8 cellular contexts compared by ENCODE assay signal in the genomic region with DNA sequence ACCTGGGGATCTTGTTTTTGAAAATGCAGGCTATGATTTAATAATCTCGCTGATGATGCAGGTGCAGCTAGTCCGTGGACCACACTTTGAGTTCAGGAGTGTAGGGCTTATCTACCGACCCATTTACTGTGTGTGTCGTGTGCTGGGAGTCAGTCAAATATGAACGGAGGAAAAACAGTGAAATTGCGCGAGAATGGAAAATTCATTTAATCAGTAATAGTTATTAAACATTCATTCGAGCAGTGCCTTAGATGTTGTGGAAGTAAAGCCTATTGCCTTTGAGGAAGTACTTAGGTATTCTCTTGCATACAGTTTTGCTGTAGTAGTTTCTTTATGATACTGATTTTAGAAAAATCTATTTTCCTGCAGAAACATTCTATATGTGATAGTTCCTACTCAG. TPM values are rescaled to one million over a fixed set of nuclear protein-coding genes. Genes with fewer than 3 reads are reported as not detected.
A peak's percentile ranks its signal among the peaks of the same experiment; 100 is the strongest.
DNase-seq lines count a peak whose midpoint lies in the region; ATAC-seq, FAIRE-seq and TF ChIP-seq lines count a peak whose summit lies in the region.

No MANE protein-coding gene starts in this region.

- no peak overlapping the region for H2BK12ac ChIP-seq in H1 (ENCODE audit: low read depth, low read length)

- H2BK15ac ChIP-seq in H1 (ENCODE audit: low read length) = no peak overlapping the region

- H3K9me3 ChIP-seq in H1 (ENCODE audit: insufficient read depth in 2 of 2, low read depth in 1 of 2, low read length in 1 of 2) = no peaks in the 10 kb centered on the region

- POLR2A ChIA-PET in H1 (lab: Charles Lee; ENCODE audit: partially characterized antibody) = interaction anchor here (2.0 to 2.8 kb wide), 3 partner anchors 8 to 14 kb away, joined by 10 to 21 read pairs (median 11); no protein-coding TSS in a partner anchor

- peak overlapping the region; percentile 51 to 93 (median 72) for H3K9ac ChIP-seq in H1 (replicated peaks in 1 of 4; ENCODE audit: extremely low read depth in 1 of 4, low read depth in 3 of 4, low read length in 3 of 4)

- no peak for FAIRE-seq in H1 (lab: Jason Lieb, UNC)

- peak overlapping the region; percentile 74 for H2AFZ ChIP-seq in H1 (ENCODE audit: low read length)

- H3K27me3 ChIP-seq in H1 (replicated peaks in 1 of 4; ENCODE audit: control insufficient read depth in 3 of 4, extremely low read depth in 1 of 4, insufficient read depth in 3 of 4, low read length in 3 of 4) = no peaks in the 10 kb centered on the region

- H4K91ac ChIP-seq in H1 (replicated peaks; ENCODE audit: insufficient read length, low read length) = no peak overlapping the region

- no peak overlapping the region for H3K18ac ChIP-seq in H1 (ENCODE audit: extremely low read depth, low read length)

- no peak overlapping the region for H3K23ac ChIP-seq in H1 (ENCODE audit: insufficient read length)

- no peak overlapping the region for H3K27ac ChIP-seq in H1 (ENCODE audit: low read depth, low read length)

- H3K23me2 ChIP-seq in H1 (ENCODE audit: low read depth, low read length) = peaks cover 8% of the 10 kb centered on the region

- ATAC-seq in HG02759 (IDR thresholded peaks at IDR 0.05; ENCODE audit: unreplicated experiment) = no peak
- ATAC-seq in HG03442 (IDR thresholded peaks at IDR 0.05; ENCODE audit: unreplicated experiment) = no peak

- peak overlapping the region; percentile 93 for H3K27ac Mint-ChIP-seq in osteocyte (ENCODE audit: unreplicated experiment)

- H3K56ac ChIP-seq in H1 (replicated peaks; ENCODE audit: insufficient read length, low read depth, low read length) = peak overlapping the region; percentile 37

- CTCF ChIA-PET in H1 (lab: Charles Lee; ENCODE audit: partially characterized antibody) = interaction anchor here (0.6 kb wide), 1 partner anchor 264 kb away, joined by 3 read pairs; no protein-coding TSS in a partner anchor

- H4K8ac ChIP-seq in H1 (ENCODE audit: extremely low read depth, insufficient read depth, low read length) = no peak overlapping the region

- no peak for TF ChIP-seq EP300 in H1 (IDR thresholded peaks at IDR 0.05; ENCODE audit: borderline replicate concordance in 1 of 2, low read depth in 2 of 2, low read length in 2 of 2)

- in situ Hi-C loops in Caki2 (cut with HindIII; ENCODE audit: low pct_unique_long_range_greater_than_20kb, low sequenced_read_pairs) = no loop called here

- no peaks in the 10 kb centered on the region for H3K27me3 Mint-ChIP-seq in osteocyte (ENCODE audit: unreplicated experiment)

- 0 out of 2 replicates have a peak overlapping the region, but pooled peaks have one; percentile 41 for H2BK5ac ChIP-seq in H1 (ENCODE audit: low read depth, low read length)

- no peak for TF ChIP-seq RAD21 in H1 (IDR thresholded peaks at IDR 0.05 in 1 of 2, conservative IDR thresholded peaks at IDR 0.05 in 1 of 2; ENCODE audit: low read depth in 2 of 2, low read length in 2 of 2)

- H3K4me3 Mint-ChIP-seq in osteocyte (ENCODE audit: unreplicated experiment) = peak overlapping the region; percentile 92

- TF ChIP-seq POLR2A in NB4 (IDR thresholded peaks at IDR 0.05; ENCODE audit: extremely low read depth, insufficient read length) (no peak), H1 (IDR thresholded peaks at IDR 0.05; ENCODE audit: control extremely low read depth in 1 of 2, low read depth in 2 of 2, low read length in 2 of 2) (no peak)

- peaks cover 3% of the 10 kb centered on the region for H3K36me3 Mint-ChIP-seq in osteocyte (ENCODE audit: unreplicated experiment)

- peaks cover 2 to 16% (median 3%) of the 10 kb centered on the region in 4 experiments; a peak in 5 of 7 replicates for H3K4me1 ChIP-seq in H1 (replicated peaks in 1 of 4; ENCODE audit: control insufficient read depth in 3 of 4, insufficient read depth in 4 of 4, low read length in 3 of 4)

- H4K5ac ChIP-seq in H1 (ENCODE audit: insufficient read length, low read depth, low read length) = no peak overlapping the region

- DNase-seq in Caki2 (ENCODE audit: low read depth) (peak; percentile 35), NB4 (ENCODE audit: low read depth) (peak; percentile 9), H1 (ENCODE audit: low read depth in 1 of 2, low spot score in 2 of 2) (no peak), osteocyte (ENCODE audit: extremely low spot score, unreplicated experiment) (no peak), NCI-H187 (lab: John Stamatoyannopoulos, UW) (no peak), hippocampal formation (lab: John Stamatoyannopoulos, UW) (no peak)

- no peak overlapping the region for H2BK20ac ChIP-seq in H1 (ENCODE audit: low read length)

- peaks cover 3 to 60% of the 10 kb centered on the region in 2 experiments; a peak in 3 of 4 replicates for H3K79me2 ChIP-seq in H1 (ENCODE audit: control insufficient read depth in 1 of 2, insufficient read depth in 2 of 2, low read length in 2 of 2)

- peaks cover 2% of the 10 kb centered on the region; the same call in 1 of the 2 replicates for H3K79me1 ChIP-seq in H1 (ENCODE audit: low read depth, low read length)

- WGBS in H1 (ENCODE audit: extremely low coverage in 1 of 2, insufficient coverage in 1 of 2, insufficient read length in 1 of 2, insufficient replicate concordance in 2 of 2, low coverage in 1 of 2, low lambda C conversion rate in 2 of 2, missing lambda C conversion rate in 1 of 2), 2 experiments = 18% methylated on average over 8 of the region's 8 CpGs; no CpG with 5 or more reads in 1 of the 2 experiments

- H3K9me3 Mint-ChIP-seq in osteocyte (ENCODE audit: unreplicated experiment) = no peaks in the 10 kb centered on the region

- H3K4me3 ChIP-seq in NB4 (ENCODE audit: low read depth, low read length) (peak overlapping the region; percentile 79), H1 (ENCODE audit: extremely low read depth in 1 of 4, insufficient read depth in 2 of 4, low read depth in 3 of 4, low read length in 4 of 4) (peak overlapping the region; percentile 67 to 96 (median 84))

- H3K14ac ChIP-seq in H1 (ENCODE audit: insufficient read length) = no peak overlapping the region

- peak overlapping the region; percentile 86 to 92 for H3K4me2 ChIP-seq in H1 (ENCODE audit: insufficient read depth in 1 of 2, low read depth in 2 of 2, low read length in 2 of 2)

- no peak overlapping the region for H2AK5ac ChIP-seq in H1 (ENCODE audit: low read depth, low read length)

- H3K36me3 ChIP-seq in H1 (ENCODE audit: control insufficient read depth in 2 of 4, insufficient read depth in 4 of 4, low read length in 3 of 4) = no peaks in the 10 kb centered on the region

- no peak overlapping the region for H3K4ac ChIP-seq in H1 (replicated peaks; ENCODE audit: insufficient read length, low read depth, low read length)

- peaks cover 62% of the 10 kb centered on the region for H3K4me1 Mint-ChIP-seq in osteocyte (ENCODE audit: unreplicated experiment)

- no peak overlapping the region for H2BK120ac ChIP-seq in H1 (replicated peaks; ENCODE audit: low read depth, low read length)

- no peak for TF ChIP-seq CTCF in NB4 (IDR thresholded peaks at IDR 0.05; ENCODE audit: low read depth, low read length)
- no peak for TF ChIP-seq CTCF in H1 (IDR thresholded peaks at IDR 0.05; ENCODE audit: control extremely low read depth in 1 of 3, insufficient read depth in 1 of 3, low read depth in 1 of 3, low read length in 3 of 3)
- no peak for TF ChIP-seq CTCF in osteocyte (IDR thresholded peaks at IDR 0.05)

- peaks cover 0 to 1% of the 10 kb centered on the region in 2 experiments for H4K20me1 ChIP-seq in H1 (replicated peaks in 1 of 2; ENCODE audit: control insufficient read depth in 1 of 2, insufficient read depth in 2 of 2, low read length in 2 of 2)

TF ChIP-seq in H1, 55 proteins besides CTCF, POLR2A, EP300 and RAD21:
- TF ChIP-seq GABPA (IDR thresholded peaks at IDR 0.05; ENCODE audit: borderline replicate concordance, insufficient read depth, low read length) = no peak
- TF ChIP-seq HDAC2 (IDR thresholded peaks at IDR 0.05; ENCODE audit: borderline replicate concordance in 1 of 2, low read depth in 2 of 2, low read length in 2 of 2) = no peak
- no peak for TF ChIP-seq ATF3 (IDR thresholded peaks at IDR 0.05; ENCODE audit: insufficient read depth, low read depth, low read length)
- no peak for TF ChIP-seq RXRA (IDR thresholded peaks at IDR 0.05; ENCODE audit: insufficient read depth, low read depth, low read length)
- TF ChIP-seq SP4 (IDR thresholded peaks at IDR 0.05; ENCODE audit: low read length) = no peak
- no peak for TF ChIP-seq TEAD4 (IDR thresholded peaks at IDR 0.05; ENCODE audit: low read depth, low read length)
- TF ChIP-seq, protein P1, sequence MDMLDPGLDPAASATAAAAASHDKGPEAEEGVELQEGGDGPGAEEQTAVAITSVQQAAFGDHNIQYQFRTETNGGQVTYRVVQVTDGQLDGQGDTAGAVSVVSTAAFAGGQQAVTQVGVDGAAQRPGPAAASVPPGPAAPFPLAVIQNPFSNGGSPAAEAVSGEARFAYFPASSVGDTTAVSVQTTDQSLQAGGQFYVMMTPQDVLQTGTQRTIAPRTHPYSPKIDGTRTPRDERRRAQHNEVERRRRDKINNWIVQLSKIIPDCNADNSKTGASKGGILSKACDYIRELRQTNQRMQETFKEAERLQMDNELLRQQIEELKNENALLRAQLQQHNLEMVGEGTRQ (IDR thresholded peaks at IDR 0.05; ENCODE audit: low read length) = no peak
- TF ChIP-seq JUND (IDR thresholded peaks at IDR 0.05; ENCODE audit: low read length) = no peak
- TF ChIP-seq, protein P2, sequence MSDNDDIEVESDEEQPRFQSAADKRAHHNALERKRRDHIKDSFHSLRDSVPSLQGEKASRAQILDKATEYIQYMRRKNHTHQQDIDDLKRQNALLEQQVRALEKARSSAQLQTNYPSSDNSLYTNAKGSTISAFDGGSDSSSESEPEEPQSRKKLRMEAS (IDR thresholded peaks at IDR 0.05) = no peak
TF ChIP-seq in H1: peak in this region for 0.

RNA-seq across cellular contexts. Expression of gene RAB33B, which starts 0.7 kb away (rescaled TPM):
- total RNA-seq in Caki2 (2014; rRNA removed; shearing (Covaris generic); ENCODE audit: low replicate concordance) = 7.9 and 9.5 TPM in 2 replicates
- 8.6 and 8.7 TPM in 2 replicates for total RNA-seq in H1 (2021; fragmentation: NEBNext Ultra II Directional; extraction: Animal tissue kit (Norgen Biotek cat#: 25700))
- polyA plus RNA-seq in H1 (2011; rRNA removed) = 4.2 and 4.5 TPM in 2 replicates
- polyA plus RNA-seq in H1 (2011; cell fraction: cytosol; rRNA removed) = 5.9 TPM
- 2.9 TPM for polyA plus RNA-seq in H1 (2011; cell fraction: nucleus; rRNA removed)
- 3.8 to 5.6 TPM (median 4.3 TPM) in 4 replicates for polyA plus RNA-seq in H1 (2012, experiment 1 of 2)
- polyA plus RNA-seq in H1 (2012, experiment 2 of 2) = 1.3 TPM
- 3.8 TPM for polyA plus RNA-seq in H1 (2013, experiment 1 of 2)
- 3.5 TPM for polyA plus RNA-seq in H1 (2013, experiment 2 of 2)
- 8.0 and 9.5 TPM in 2 replicates for polyA minus RNA-seq in H1 (2011; rRNA and poly(A)+ RNA removed)
- polyA minus RNA-seq in H1 (2011; cell fraction: cytosol; rRNA and poly(A)+ RNA removed) = 8.4 TPM
- polyA minus RNA-seq in H1 (2011; cell fraction: nucleus; rRNA and poly(A)+ RNA removed) = 5.8 TPM
- 10.3 and 10.4 TPM in 2 replicates for total RNA-seq in osteocyte

Comparison
In these comparisons a context has a peak if more than half of its experiments do, and no peak if none do; other contexts are left out.
1. DNase-seq: peak in Caki2 (single experiment) and NB4 (single experiment); none in H1 (0 of 2), osteocyte (single experiment), NCI-H187 (0 of 2) and hippocampal formation (0 of 2).